In genomic region chr10:79904671-79905321, GRCh38 we compare ENCODE assay signal across 8 cellular contexts. TPM values are rescaled to one million over a fixed set of nuclear protein-coding genes. Genes with fewer than 3 reads are reported as not detected.
DNase-seq lines count a peak whose midpoint lies in the region; ATAC-seq lines count a peak whose summit lies in the region.

No MANE protein-coding gene starts in this region.

- peaks cover 0 to 6% of the 10 kb centered on the region in 2 donors for H3K27me3 ChIP-seq in muscle layer of colon (ENCODE audit: control insufficient read depth in 1 of 2, insufficient read depth in 2 of 2, low read length in 2 of 2)

- H3K9me3 ChIP-seq in muscle layer of colon (ENCODE audit: low read length): no peaks in the 10 kb centered on the region

- H3K4me3 Mint-ChIP-seq in stimulated activated effector memory CD8-positive, alpha-beta T cell treated with anti-CD3 and anti-CD28 coated beads, Interleukin-12 subunit alpha, Interleukin-12 subunit beta, amount 100 ng/mL, for 72 hours: peak overlapping the region; percentile 93

- no peaks in the 10 kb centered on the region for H3K4me1 ChIP-seq in muscle layer of colon (ENCODE audit: insufficient read depth, low read length)

- H3K9me3 Mint-ChIP-seq in stimulated activated effector memory CD8-positive, alpha-beta T cell treated with anti-CD3 and anti-CD28 coated beads, Interleukin-12 subunit alpha, Interleukin-12 subunit beta, amount 100 ng/mL, for 72 hours: no peaks in the 10 kb centered on the region

- DNase-seq in Ammon's horn (ENCODE audit: low spot score) (peak; percentile 51), H4 (ENCODE audit: low spot score) (peak; percentile 28), NCI-H510A (lab: John Stamatoyannopoulos, UW) (peak; percentile 66), activated T-cell treated with anti-CD3 and anti-CD28 coated beads for 4 hours (peak; percentile 31), SHP77 treated with DMSO at 0.1 percent for 48 hours (lab: John Stamatoyannopoulos, UW) (no peak)
- DNase-seq in stimulated activated effector memory CD8-positive, alpha-beta T cell treated with anti-CD3 and anti-CD28 coated beads, Interleukin-12 subunit alpha, Interleukin-12 subunit beta, amount 100 ng/mL, for 72 hours (ENCODE audit: low spot score in 2 of 2): peak in 1 of 2 donors; percentile 64

- peak overlapping the region; percentile 14 for H3K27ac Mint-ChIP-seq in stimulated activated effector memory CD8-positive, alpha-beta T cell treated with anti-CD3 and anti-CD28 coated beads, Interleukin-12 subunit alpha, Interleukin-12 subunit beta, amount 100 ng/mL, for 72 hours

- H3K27ac ChIP-seq in muscle layer of colon (ENCODE audit: low read depth, low read length): peak overlapping the region; percentile 73

- peak; percentile 74 for ATAC-seq in esophagus mucosa
- peak; percentile 86 for ATAC-seq in stimulated activated effector memory CD8-positive, alpha-beta T cell treated with anti-CD3 and anti-CD28 coated beads, Interleukin-12 subunit alpha, Interleukin-12 subunit beta, amount 100 ng/mL, for 72 hours

- peaks cover 22% of the 10 kb centered on the region for H3K4me1 Mint-ChIP-seq in stimulated activated effector memory CD8-positive, alpha-beta T cell treated with anti-CD3 and anti-CD28 coated beads, Interleukin-12 subunit alpha, Interleukin-12 subunit beta, amount 100 ng/mL, for 72 hours

- H3K36me3 ChIP-seq in muscle layer of colon (ENCODE audit: insufficient read depth, low read length): no peaks in the 10 kb centered on the region

- H3K36me3 Mint-ChIP-seq in stimulated activated effector memory CD8-positive, alpha-beta T cell treated with anti-CD3 and anti-CD28 coated beads, Interleukin-12 subunit alpha, Interleukin-12 subunit beta, amount 100 ng/mL, for 72 hours: no peaks in the 10 kb centered on the region

- peak overlapping the region; percentile 55 to 76 for H3K4me3 ChIP-seq in muscle layer of colon (ENCODE audit: low read depth in 1 of 2, low read length in 2 of 2)

- peak overlapping the region; percentile 61 for H3K9ac ChIP-seq in muscle layer of colon (ENCODE audit: low read length)

RNA-seq across cellular contexts. Expression of gene SFTPD, which starts 44.1 kb away (rescaled TPM):
- not detected in 2 replicates for total RNA-seq in H4 (2014; rRNA removed; shearing (Covaris generic))
- 2.0 TPM for total RNA-seq in esophagus mucosa
